In the genomic region with DNA sequence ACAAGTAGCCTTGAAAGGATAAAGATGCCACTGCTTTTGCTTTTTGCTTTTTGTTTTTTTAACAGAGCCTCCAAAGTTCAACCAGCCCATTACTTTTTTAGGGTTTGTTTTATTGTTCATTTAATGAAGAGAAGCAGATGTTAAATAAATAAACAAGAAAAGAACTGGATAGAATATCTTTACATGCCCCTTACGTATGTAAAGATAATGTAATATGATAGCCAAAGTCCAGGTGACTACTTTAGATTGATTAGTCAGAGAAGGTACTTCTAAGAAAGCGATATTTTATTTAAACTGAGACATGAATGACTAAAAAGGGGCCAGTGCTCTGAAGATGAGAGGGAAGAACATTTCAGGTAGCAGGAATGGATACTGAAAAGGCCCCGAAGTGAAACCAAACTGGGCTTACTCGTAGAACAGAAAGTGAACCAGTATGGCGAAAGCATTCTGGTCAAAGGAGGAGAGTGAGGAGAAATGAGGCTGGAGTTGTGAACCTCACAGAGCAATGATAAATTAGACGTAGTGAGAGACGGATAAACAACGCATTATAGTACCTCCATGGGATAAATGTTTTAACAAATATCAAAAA, we compare ENCODE assay signal across 19 cellular contexts. TPM values are rescaled to one million over a fixed set of nuclear protein-coding genes. Genes with fewer than 3 reads are reported as not detected.
DNase-seq lines count a peak whose midpoint lies in the region; ATAC-seq, FAIRE-seq and TF ChIP-seq lines count a peak whose summit lies in the region.
"Had no signal": no experiment of that assay in that cellular context is flagged by ENCODE, and none has a peak within 500 bp of the region (broad histone marks: within the 10 kb centered on the region; RNA-seq: fewer than 3 reads in every experiment).

No MANE protein-coding gene starts in this region.

- no peaks in the 10 kb centered on the region for H3K36me3 ChIP-seq in HepG2 (replicated peaks in 1 of 2; ENCODE audit: control insufficient read depth in 1 of 2, insufficient read depth in 2 of 2, low read length in 2 of 2)
- H3K36me3 ChIP-seq: MG63, thyroid gland had no signal

- TF ChIP-seq EP300 in HepG2 (IDR thresholded peaks at IDR 0.05; ENCODE audit: low read depth in 2 of 2, low read length in 2 of 2): no peak
- no peak for TF ChIP-seq EP300 in HepG2 (CRISPR knock-in tag; IDR thresholded peaks at IDR 0.05; ENCODE audit: borderline replicate concordance)

- peak overlapping the region in 2 of 3 experiments; percentile 18 to 28; a peak in 3 of 6 replicates for H3K4me3 ChIP-seq in HepG2 (replicated peaks in 1 of 3; ENCODE audit: insufficient read depth in 1 of 3, low read depth in 2 of 3, low read length in 3 of 3)
- H3K4me3 ChIP-seq: MG63, thyroid gland had no signal

- no peaks in the 10 kb centered on the region; a peak in 1 of 5 replicates for H3K27me3 ChIP-seq in HepG2 (ENCODE audit: control insufficient read depth in 1 of 2, insufficient read depth in 2 of 2, low read length in 2 of 2)
- H3K27me3 ChIP-seq: MG63, thyroid gland had no signal

- DNase-seq in NOMO-1 treated with DMSO at 0.1 percent for 48 hours (lab: John Stamatoyannopoulos, UW; ENCODE audit: unreplicated experiment): peak; percentile 33
- DNase-seq in NOMO-1 treated with dmso at 0.1 percent for 144 hours (lab: John Stamatoyannopoulos, UW; ENCODE audit: unreplicated experiment): no peak
- DNase-seq in ELR (ENCODE audit: low read depth): peak; percentile 14
- peak; percentile 12 for DNase-seq in RPMI8226
- DNase-seq in HepG2 (ENCODE audit: low spot score): no peak
- DNase-seq in NCI-H2081 (lab: John Stamatoyannopoulos, UW): no peak
- DNase-seq: activated CD4-positive, alpha-beta T cell treated with anti-CD3 and anti-CD28 coated beads for 4 hours; CD4-positive, alpha-beta T cell; erythroblast; glutamatergic neuron; MG63; NCI-H2171; SHP77; stimulated activated CD4-positive, alpha-beta T cell treated with anti-CD3 and anti-CD28 coated beads, Interleukin-4, amount 100 ng/mL, for 24 hours; T-helper 9 cell; thyroid gland had no signal

- POLR2A ChIA-PET in HepG2 (lab: Yijun Ruan, JAX): no interaction called here

- 42% methylated on average over 8 of the region's 8 CpGs for WGBS in HepG2 (ENCODE audit: low lambda C conversion rate)

- peak overlapping the region; percentile 59 for H3K4me2 ChIP-seq in HepG2 (ENCODE audit: low read depth, low read length)

- no peak overlapping the region for H3K27ac ChIP-seq in HepG2 (ENCODE audit: extremely low read length, insufficient read depth, low read length)
- H3K27ac ChIP-seq: thyroid gland had no signal

- peak overlapping the region; percentile 71 for H2AFZ ChIP-seq in HepG2 (ENCODE audit: low read length)

- H3K9ac ChIP-seq in HepG2 (ENCODE audit: insufficient read depth, low read depth, low read length): no peak overlapping the region

- H3K4me1 ChIP-seq in HepG2 (ENCODE audit: insufficient read depth, low read length): peaks cover 7% of the 10 kb centered on the region; the same call in 1 of the 2 replicates

- H3K9me3 ChIP-seq in HepG2 (ENCODE audit: low read length): no peaks in the 10 kb centered on the region
- H3K9me3 ChIP-seq: MG63, thyroid gland had no signal

- ATAC-seq in HepG2 (peak; percentile 53; the same call in 1 of the 3 replicates), GM19035 (IDR thresholded peaks at IDR 0.05; ENCODE audit: unreplicated experiment) (no peak), GM19397 (IDR thresholded peaks at IDR 0.05; ENCODE audit: unreplicated experiment) (no peak)

- intact Hi-C loops in HepG2 (cut with micrococcal nuclease; ENCODE audit: unreplicated experiment): no loop called here

- H3K79me2 ChIP-seq in HepG2 (ENCODE audit: insufficient read depth, low read length): no peaks in the 10 kb centered on the region

- TF ChIP-seq POLR2A in HepG2 (IDR thresholded peaks at IDR 0.05; ENCODE audit: insufficient read depth in 1 of 2, low read depth in 2 of 2, low read length in 2 of 2): no peak

- no peak for TF ChIP-seq RAD21 in HepG2 (CRISPR knock-in tag; IDR thresholded peaks at IDR 0.05)

- no peak for TF ChIP-seq CTCF in HepG2 (CRISPR knock-in tag; IDR thresholded peaks at IDR 0.05)

- CTCF ChIA-PET in HepG2 (lab: Yijun Ruan, JAX; ENCODE audit: low intra/inter-chr PET ratio, low total read pairs): no interaction called here

- FAIRE-seq in HepG2 (lab: Jason Lieb, UNC): no peak
- FAIRE-seq: A204.1 had no signal

- in situ Hi-C loops in HepG2 (cut with HindIII; ENCODE audit: extremely low pct_ligation_motif_present, low pct_unique_long_range_greater_than_20kb): no loop called here

- BruUV-seq in HepG2 (replicated peaks; lab: Mats Ljungman, UMichigan): no TSS peak

- H4K20me1 ChIP-seq in HepG2 (ENCODE audit: insufficient read depth, low read length): no peaks in the 10 kb centered on the region

TF ChIP-seq in HepG2, 621 proteins besides CTCF, POLR2A, EP300 and RAD21:
- TF ChIP-seq PHB2 (IDR thresholded peaks at IDR 0.05; ENCODE audit: partially characterized antibody): no peak

RNA-seq across cellular contexts. Expression of a gene that starts 44.5 kb away (rescaled TPM):
- 37.0 and 40.9 TPM in 2 replicates for total RNA-seq in HepG2 (2016; rRNA removed; fragmentation: Illumina TruSeq; extraction: Trizol)
- total RNA-seq in HepG2 (2016; cell fraction: cytosol; rRNA removed; fragmentation: Illumina TruSeq; extraction: Trizol; ENCODE audit: low read depth): 4.4 and 4.7 TPM in 2 replicates
- 36.2 and 41.6 TPM in 2 replicates for total RNA-seq in HepG2 (2016; cell fraction: insoluble cytoplasmic fraction; rRNA removed; fragmentation: Illumina TruSeq; extraction: Trizol)
- 13.7 and 14.2 TPM in 2 replicates for total RNA-seq in HepG2 (2016; cell fraction: membrane; rRNA removed; fragmentation: Illumina TruSeq; extraction: Trizol)
- 52.5 and 56.1 TPM in 2 replicates for total RNA-seq in HepG2 (2016; cell fraction: nucleus; rRNA removed; fragmentation: Illumina TruSeq; extraction: Trizol)
- 161 and 175 TPM in 2 replicates for polyA plus RNA-seq in HepG2 (2011; rRNA removed)
- 140 and 159 TPM in 2 replicates for polyA plus RNA-seq in HepG2 (2011; cell fraction: cytosol; rRNA removed)
- polyA plus RNA-seq in HepG2 (2011; cell fraction: nucleus; rRNA removed): 198 and 204 TPM in 2 replicates
- polyA plus RNA-seq in HepG2 (2012): 101 and 134 TPM in 2 replicates
- polyA plus RNA-seq in HepG2 (2016; cell fraction: cytosol; fragmentation: Illumina TruSeq; extraction: Trizol; ENCODE audit: low read depth): 1.2 and 1.4 TPM in 2 replicates
- polyA plus RNA-seq in HepG2 (2016; cell fraction: insoluble cytoplasmic fraction; fragmentation: Illumina TruSeq; extraction: Trizol; ENCODE audit: low read depth): 31.8 and 35.1 TPM in 2 replicates
- polyA plus RNA-seq in HepG2 (2016; cell fraction: membrane; fragmentation: Illumina TruSeq; extraction: Trizol; ENCODE audit: low read depth): 4.5 and 5.5 TPM in 2 replicates
- 62.5 and 77.8 TPM in 2 replicates for polyA plus RNA-seq in HepG2 (2016; cell fraction: nucleus; fragmentation: Illumina TruSeq; extraction: Trizol; ENCODE audit: insufficient read depth, low read depth)
- polyA minus RNA-seq in HepG2 (2011; rRNA and poly(A)+ RNA removed; ENCODE audit: low replicate concordance): 3.5 and 736 TPM in 2 replicates
- 161 and 182 TPM in 2 replicates for polyA minus RNA-seq in HepG2 (2011; cell fraction: cytosol; rRNA and poly(A)+ RNA removed)
- 194 and 220 TPM in 2 replicates for polyA minus RNA-seq in HepG2 (2011; cell fraction: nucleus; rRNA and poly(A)+ RNA removed)

Comparison
In these comparisons a context has a peak if more than half of its experiments do, and no peak if none do; other contexts are left out.
1. DNase-seq: peak in NOMO-1 treated with DMSO at 0.1 percent for 48 hours (single experiment), ELR (single experiment) and RPMI8226 (single experiment); none in NOMO-1 treated with dmso at 0.1 percent for 144 hours (single experiment), HepG2 (single experiment) and NCI-H2081 (0 of 2).